In genomic region chr1:167186198-167186750, GRCh38 we compare ENCODE assay signal across 1 cellular context.
TF ChIP-seq lines count a peak whose summit lies in the region.

No MANE protein-coding gene starts in this region.

TF ChIP-seq in K562, 482 proteins besides CTCF, POLR2A, EP300 and RAD21 (continued from another document):
- TF ChIP-seq, protein P1, sequence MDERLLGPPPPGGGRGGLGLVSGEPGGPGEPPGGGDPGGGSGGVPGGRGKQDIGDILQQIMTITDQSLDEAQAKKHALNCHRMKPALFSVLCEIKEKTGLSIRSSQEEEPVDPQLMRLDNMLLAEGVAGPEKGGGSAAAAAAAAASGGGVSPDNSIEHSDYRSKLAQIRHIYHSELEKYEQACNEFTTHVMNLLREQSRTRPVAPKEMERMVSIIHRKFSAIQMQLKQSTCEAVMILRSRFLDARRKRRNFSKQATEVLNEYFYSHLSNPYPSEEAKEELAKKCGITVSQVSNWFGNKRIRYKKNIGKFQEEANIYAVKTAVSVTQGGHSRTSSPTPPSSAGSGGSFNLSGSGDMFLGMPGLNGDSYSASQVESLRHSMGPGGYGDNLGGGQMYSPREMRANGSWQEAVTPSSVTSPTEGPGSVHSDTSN (CRISPR knock-in tag; IDR thresholded peaks at IDR 0.05; ENCODE audit: low read depth) = no peak
- TF ChIP-seq, protein P1 (tag; conservative IDR thresholded peaks at IDR 0.05; ENCODE audit: low read depth) = peak; percentile 55; the same call in 1 of the 2 replicates
- TF ChIP-seq TCF15 (CRISPR knock-in tag; IDR thresholded peaks at IDR 0.05) (no peak), TARDBP (IDR thresholded peaks at IDR 0.05) (no peak)
- TF ChIP-seq, protein P2, sequence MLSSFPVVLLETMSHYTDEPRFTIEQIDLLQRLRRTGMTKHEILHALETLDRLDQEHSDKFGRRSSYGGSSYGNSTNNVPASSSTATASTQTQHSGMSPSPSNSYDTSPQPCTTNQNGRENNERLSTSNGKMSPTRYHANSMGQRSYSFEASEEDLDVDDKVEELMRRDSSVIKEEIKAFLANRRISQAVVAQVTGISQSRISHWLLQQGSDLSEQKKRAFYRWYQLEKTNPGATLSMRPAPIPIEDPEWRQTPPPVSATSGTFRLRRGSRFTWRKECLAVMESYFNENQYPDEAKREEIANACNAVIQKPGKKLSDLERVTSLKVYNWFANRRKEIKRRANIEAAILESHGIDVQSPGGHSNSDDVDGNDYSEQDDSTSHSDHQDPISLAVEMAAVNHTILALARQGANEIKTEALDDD (IDR thresholded peaks at IDR 0.05) = no peak
TF ChIP-seq in K562: peak in this region for 1.
